ENCODE assay signal across 29 cellular contexts in the genomic region with DNA sequence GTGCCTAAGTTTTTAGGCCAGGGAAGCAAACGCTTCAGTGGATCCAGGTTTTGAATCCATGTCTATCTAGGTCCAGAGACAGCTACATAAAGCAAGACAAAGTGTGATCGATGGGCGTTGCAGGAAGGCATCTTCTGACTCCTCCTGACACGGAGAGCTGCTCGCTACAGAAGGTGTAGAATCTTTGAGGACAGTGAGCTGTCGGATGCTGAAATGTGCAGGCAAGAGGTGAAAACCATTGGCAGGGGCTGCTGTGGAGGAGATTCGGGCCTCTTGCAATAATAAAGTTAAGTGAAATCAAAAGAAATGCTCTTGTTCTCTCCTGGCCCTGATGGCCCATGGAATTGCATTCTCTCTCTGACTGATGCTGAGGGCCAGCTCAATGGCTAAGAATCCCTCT.
"Had no signal": no experiment of that assay in that cellular context is flagged by ENCODE, and none has a peak within 500 bp of the region (broad histone marks: within the 10 kb centered on the region; RNA-seq: fewer than 3 reads in every experiment).

No MANE protein-coding gene starts in this region.

- H3K9me3 ChIP-seq: ovary, prostate gland, spleen, testis, upper lobe of left lung had no signal

- H3K27me3 Mint-ChIP-seq: activated CD4-positive, alpha-beta T cell treated with anti-CD3 and anti-CD28 coated beads, Interleukin-2, amount 10 ng/mL, durations not matched to agents 7 days and 5 days; activated CD8-positive, alpha-beta memory T cell treated with anti-CD3 and anti-CD28 coated beads, Interleukin-2, amount 10 ng/mL, durations not matched to agents 7 days and 5 days; activated CD8-positive, alpha-beta T cell treated with anti-CD3 and anti-CD28 coated beads for 36 hours; effector memory CD8-positive, alpha-beta T cell; T-cell had no signal

- H3K9me3 Mint-ChIP-seq: activated CD4-positive, alpha-beta T cell treated with anti-CD3 and anti-CD28 coated beads, Interleukin-2, amount 10 ng/mL, durations not matched to agents 7 days and 5 days; activated CD8-positive, alpha-beta T cell treated with anti-CD3 and anti-CD28 coated beads for 36 hours; activated naive CD4-positive, alpha-beta T cell treated with anti-CD3 and anti-CD28 coated beads, Interleukin-2, amount 50 U/mL, for 24 hours; T-cell; T-helper 2 cell treated with Interferon-gamma antibody and Interleukin-4, amounts not matched to agents 5 μg/mL and 100 μg/mL, for 36 hours had no signal

- H3K4me3 ChIP-seq: ovary, prostate gland, spleen, testis, upper lobe of left lung had no signal

- H3K36me3 Mint-ChIP-seq: activated CD8-positive, alpha-beta memory T cell treated with anti-CD3 and anti-CD28 coated beads, Interleukin-2, amount 10 ng/mL, durations not matched to agents 7 days and 5 days; activated naive CD4-positive, alpha-beta T cell treated with anti-CD3 and anti-CD28 coated beads, Interleukin-2, amount 50 U/mL, for 24 hours; T-cell had no signal

- FAIRE-seq: colon, endothelial cell of umbilical vein, TTC549 had no signal

- H3K27ac ChIP-seq: brain microvascular endothelial cell, ovary, prostate gland, spleen, testis, upper lobe of left lung, WERI-Rb-1 had no signal

- H3K27ac Mint-ChIP-seq: activated CD4-positive, alpha-beta T cell treated with anti-CD3 and anti-CD28 coated beads, Interleukin-2, amount 10 ng/mL, durations not matched to agents 7 days and 5 days; activated CD8-positive, alpha-beta memory T cell treated with anti-CD3 and anti-CD28 coated beads, Interleukin-2, amount 10 ng/mL, durations not matched to agents 7 days and 5 days; activated CD8-positive, alpha-beta T cell treated with anti-CD3 and anti-CD28 coated beads for 36 hours; activated naive CD4-positive, alpha-beta T cell treated with anti-CD3 and anti-CD28 coated beads, Interleukin-2, amount 50 U/mL, for 24 hours; effector memory CD8-positive, alpha-beta T cell; T-cell; T-helper 2 cell treated with Interferon-gamma antibody and Interleukin-4, amounts not matched to agents 5 μg/mL and 100 μg/mL, for 36 hours had no signal

- ATAC-seq: activated CD8-positive, alpha-beta memory T cell treated with anti-CD3 and anti-CD28 coated beads, Interleukin-2, amount 10 ng/mL, durations not matched to agents 7 days and 5 days; activated CD8-positive, alpha-beta T cell treated with anti-CD3 and anti-CD28 coated beads for 36 hours; effector memory CD8-positive, alpha-beta T cell; esophagus mucosa; left ventricle myocardium superior; T-cell had no signal

- H3K4me1 Mint-ChIP-seq: activated CD4-positive, alpha-beta T cell treated with anti-CD3 and anti-CD28 coated beads, Interleukin-2, amount 10 ng/mL, durations not matched to agents 7 days and 5 days; activated CD8-positive, alpha-beta memory T cell treated with anti-CD3 and anti-CD28 coated beads, Interleukin-2, amount 10 ng/mL, durations not matched to agents 7 days and 5 days; activated naive CD4-positive, alpha-beta T cell treated with anti-CD3 and anti-CD28 coated beads, Interleukin-2, amount 50 U/mL, for 24 hours; T-cell had no signal

- DNase-seq: activated CD4-positive, alpha-beta T cell treated with anti-CD3 and anti-CD28 coated beads, Interleukin-2, amount 10 ng/mL, durations not matched to agents 7 days and 5 days; activated CD4-positive, CD25-positive, alpha-beta regulatory T cell treated with anti-CD3 and anti-CD28 coated beads, Interleukin-2, amount 50 U/mL, for 72 hours; activated CD8-positive, alpha-beta memory T cell treated with anti-CD3 and anti-CD28 coated beads, Interleukin-2, amount 10 ng/mL, durations not matched to agents 7 days and 5 days; activated CD8-positive, alpha-beta T cell treated with anti-CD3 and anti-CD28 coated beads for 36 hours; activated gamma-delta T cell; activated T-cell treated with anti-CD3 and anti-CD28 coated beads for 4 hours; anterior cingulate cortex; brain microvascular endothelial cell; central memory CD4-positive, alpha-beta T cell; effector memory CD8-positive, alpha-beta T cell; foreskin melanocyte; hippocampal formation; left ventricle myocardium superior; mammary epithelial cell; ovary; spleen; stimulated activated CD4-positive, alpha-beta T cell treated with anti-CD3 and anti-CD28 coated beads, Interleukin-4, amount 100 ng/mL, for 1 hour; stimulated activated naive CD4-positive, alpha-beta T cell; T-cell; testis; WERI-Rb-1 had no signal

- H3K27me3 ChIP-seq: brain microvascular endothelial cell, ovary, spleen, testis, upper lobe of left lung had no signal

- H3K36me3 ChIP-seq: brain microvascular endothelial cell, ovary, prostate gland, spleen, upper lobe of left lung, WERI-Rb-1 had no signal

- H3K4me3 Mint-ChIP-seq: activated CD4-positive, alpha-beta T cell treated with anti-CD3 and anti-CD28 coated beads, Interleukin-2, amount 10 ng/mL, durations not matched to agents 7 days and 5 days; activated CD8-positive, alpha-beta memory T cell treated with anti-CD3 and anti-CD28 coated beads, Interleukin-2, amount 10 ng/mL, durations not matched to agents 7 days and 5 days; activated CD8-positive, alpha-beta T cell treated with anti-CD3 and anti-CD28 coated beads for 36 hours; activated naive CD4-positive, alpha-beta T cell treated with anti-CD3 and anti-CD28 coated beads, Interleukin-2, amount 50 U/mL, for 24 hours; effector memory CD8-positive, alpha-beta T cell; T-cell; T-helper 2 cell treated with Interferon-gamma antibody and Interleukin-4, amounts not matched to agents 5 μg/mL and 100 μg/mL, for 36 hours had no signal

- H3K4me1 ChIP-seq: prostate gland, spleen, testis, upper lobe of left lung had no signal
